Comparison of ENCODE assay signal across 25 cellular contexts in genomic region chr22:29693671-29694070, GRCh38. TPM values are rescaled to one million over a fixed set of nuclear protein-coding genes. Genes with fewer than 3 reads are reported as not detected.
"Had no signal": no experiment of that assay in that cellular context is flagged by ENCODE, and none has a peak within 500 bp of the region (broad histone marks: within the 10 kb centered on the region; RNA-seq: fewer than 3 reads in every experiment).

No MANE protein-coding gene starts in this region.

- H3K27ac Mint-ChIP-seq: activated CD4-positive, alpha-beta T cell treated with anti-CD3 and anti-CD28 coated beads, Interleukin-2, amount 10 ng/mL, durations not matched to agents 24 days and 14 days; activated naive CD8-positive, alpha-beta T cell treated with anti-CD3 and anti-CD28 coated beads for 36 hours; activated T-cell treated with anti-CD3 and anti-CD28 coated beads, Interleukin-2, amount 50 U/mL, for 72 hours; natural killer cell treated with Interleukin-12 subunit alpha and Interleukin-12 subunit beta and Interleukin-15 and Interleukin-18, amount 100 ng/mL, for 72 hours had no signal

- H3K4me3 Mint-ChIP-seq: activated CD4-positive, alpha-beta T cell treated with anti-CD3 and anti-CD28 coated beads, Interleukin-2, amount 10 ng/mL, durations not matched to agents 24 days and 14 days; activated CD8-positive, alpha-beta T cell treated with anti-CD3 and anti-CD28 coated beads, Interleukin-2, amount 10 ng/mL, durations not matched to agents 7 days and 5 days; activated naive CD8-positive, alpha-beta T cell treated with anti-CD3 and anti-CD28 coated beads for 36 hours; activated T-cell treated with anti-CD3 and anti-CD28 coated beads, Interleukin-2, amount 50 U/mL, for 72 hours; natural killer cell treated with Interleukin-12 subunit alpha and Interleukin-12 subunit beta and Interleukin-15 and Interleukin-18, amount 100 ng/mL, for 72 hours; T-helper 2 cell treated with Interferon-gamma antibody and Interleukin-4, amounts not matched to agents 5 μg/mL and 100 μg/mL, for 36 hours had no signal

- H3K9me3 Mint-ChIP-seq: activated CD4-positive, alpha-beta T cell treated with anti-CD3 and anti-CD28 coated beads, Interleukin-2, amount 10 ng/mL, durations not matched to agents 24 days and 14 days; activated naive CD8-positive, alpha-beta T cell treated with anti-CD3 and anti-CD28 coated beads for 36 hours; activated T-cell treated with anti-CD3 and anti-CD28 coated beads, Interleukin-2, amount 50 U/mL, for 72 hours; natural killer cell treated with Interleukin-12 subunit alpha and Interleukin-12 subunit beta and Interleukin-15 and Interleukin-18, amount 100 ng/mL, for 72 hours; T-helper 2 cell treated with Interferon-gamma antibody and Interleukin-4, amounts not matched to agents 5 μg/mL and 100 μg/mL, for 36 hours had no signal

- H3K27ac ChIP-seq: body of pancreas, gastrocnemius medialis, sigmoid colon, stomach, thoracic aorta had no signal

- H3K27me3 Mint-ChIP-seq: activated CD4-positive, alpha-beta T cell treated with anti-CD3 and anti-CD28 coated beads, Interleukin-2, amount 10 ng/mL, durations not matched to agents 24 days and 14 days; activated naive CD8-positive, alpha-beta T cell treated with anti-CD3 and anti-CD28 coated beads for 36 hours; natural killer cell treated with Interleukin-12 subunit alpha and Interleukin-12 subunit beta and Interleukin-15 and Interleukin-18, amount 100 ng/mL, for 72 hours had no signal

- H3K4me1 Mint-ChIP-seq: activated CD4-positive, alpha-beta T cell treated with anti-CD3 and anti-CD28 coated beads, Interleukin-2, amount 10 ng/mL, durations not matched to agents 24 days and 14 days; activated naive CD8-positive, alpha-beta T cell treated with anti-CD3 and anti-CD28 coated beads for 36 hours had no signal

- ATAC-seq: activated CD8-positive, alpha-beta T cell treated with anti-CD3 and anti-CD28 coated beads, Interleukin-2, amount 10 ng/mL, durations not matched to agents 7 days and 5 days; activated T-cell treated with anti-CD3 and anti-CD28 coated beads, Interleukin-2, amount 50 U/mL, for 72 hours; body of pancreas; gastrocnemius medialis; left lobe of liver; mucosa of descending colon; natural killer cell treated with Interleukin-12 subunit alpha and Interleukin-12 subunit beta and Interleukin-15 and Interleukin-18, amount 100 ng/mL, for 72 hours had no signal

- DNase-seq: activated CD4-positive, alpha-beta T cell treated with anti-CD3 and anti-CD28 coated beads, Interleukin-2, amount 10 ng/mL, durations not matched to agents 24 days and 14 days; activated CD4-positive, CD25-positive, alpha-beta regulatory T cell; activated CD8-positive, alpha-beta memory T cell treated with anti-CD3 and anti-CD28 coated beads, Interleukin-2, amount 50 U/mL, for 4 hours; activated CD8-positive, alpha-beta T cell treated with anti-CD3 and anti-CD28 coated beads, Interleukin-2, amount 10 ng/mL, durations not matched to agents 7 days and 5 days; activated gamma-delta T cell; activated naive CD8-positive, alpha-beta T cell treated with anti-CD3 and anti-CD28 coated beads for 36 hours; activated T-cell treated with anti-CD3 and anti-CD28 coated beads, Interleukin-2, amount 50 U/mL, for 72 hours; amygdala; body of pancreas; central memory CD4-positive, alpha-beta T cell; effector CD8-positive, alpha-beta T cell; gastrocnemius medialis; mammary epithelial cell; mucosa of descending colon; sigmoid colon; stimulated activated CD4-positive, alpha-beta T cell treated with anti-CD3 and anti-CD28 coated beads, Interleukin-12 subunit alpha, Interleukin-12 subunit beta, amount 100 ng/mL, for 4 hours; stimulated activated CD4-positive, alpha-beta T cell treated with anti-CD3 and anti-CD28 coated beads, Interleukin-2, amount 100 ng/mL, for 24 hours; stomach had no signal

- H3K36me3 Mint-ChIP-seq: activated naive CD8-positive, alpha-beta T cell treated with anti-CD3 and anti-CD28 coated beads for 36 hours; natural killer cell treated with Interleukin-12 subunit alpha and Interleukin-12 subunit beta and Interleukin-15 and Interleukin-18, amount 100 ng/mL, for 72 hours had no signal

RNA-seq across cellular contexts. Expression of gene CABP7, which starts 26.1 kb away (rescaled TPM):
- total RNA-seq: activated CD4-positive, alpha-beta T cell treated with anti-CD3 and anti-CD28 coated beads, Interleukin-2, amount 10 ng/mL, durations not matched to agents 24 days and 14 days; activated CD8-positive, alpha-beta T cell treated with anti-CD3 and anti-CD28 coated beads, Interleukin-2, amount 10 ng/mL, durations not matched to agents 7 days and 5 days; endothelial cell of umbilical vein; gastrocnemius medialis; left lobe of liver; osteocyte; stomach; ureter had no signal
